Comparison of ENCODE assay signal across 23 cellular contexts in genomic region chr17:74836691-74837467, GRCh38. TPM values are rescaled to one million over a fixed set of nuclear protein-coding genes. Genes with fewer than 3 reads are reported as not detected.
"Had no signal": no experiment of that assay in that cellular context is flagged by ENCODE, and none has a peak within 500 bp of the region (broad histone marks: within the 10 kb centered on the region; RNA-seq: fewer than 3 reads in every experiment).

No MANE protein-coding gene starts in this region.

- H3K4me3 ChIP-seq: adrenal gland, PC-9 had no signal

- H3K27me3 ChIP-seq: adrenal gland had no signal

- H3K4me2 ChIP-seq: PC-9 had no signal

- H3K4me3 Mint-ChIP-seq: activated CD4-positive, alpha-beta T cell treated with anti-CD3 and anti-CD28 coated beads for 36 hours; activated CD8-positive, alpha-beta T cell treated with anti-CD3 and anti-CD28 coated beads for 36 hours; activated naive CD8-positive, alpha-beta T cell treated with anti-CD3 and anti-CD28 coated beads, Interleukin-2, amount 10 ng/mL, durations not matched to agents 7 days and 5 days had no signal

- H3K27ac Mint-ChIP-seq: activated CD4-positive, alpha-beta T cell treated with anti-CD3 and anti-CD28 coated beads for 36 hours; activated CD8-positive, alpha-beta T cell treated with anti-CD3 and anti-CD28 coated beads for 36 hours; activated naive CD8-positive, alpha-beta T cell treated with anti-CD3 and anti-CD28 coated beads, Interleukin-2, amount 10 ng/mL, durations not matched to agents 7 days and 5 days had no signal

- DNase-seq: activated CD4-positive, alpha-beta T cell treated with anti-CD3 and anti-CD28 coated beads for 36 hours; activated CD8-positive, alpha-beta memory T cell treated with anti-CD3 and anti-CD28 coated beads, Interleukin-2, amount 50 U/mL, for 4 hours; activated CD8-positive, alpha-beta T cell treated with anti-CD3 and anti-CD28 coated beads for 36 hours; activated naive CD4-positive, alpha-beta T cell treated with anti-CD3 and anti-CD28 coated beads, Interleukin-2, amount 50 U/mL, for 16 hours; activated naive CD8-positive, alpha-beta T cell treated with anti-CD3 and anti-CD28 coated beads, Interleukin-2, amount 10 ng/mL, durations not matched to agents 7 days and 5 days; adrenal gland; central memory CD4-positive, alpha-beta T cell; Kasumi-1; NCI-H1048; NCI-H146; NCI-H187 treated with DMSO at 0.1 percent for 48 hours; NCI-H2081 treated with DMSO at 0.1 percent for 48 hours; NCI-H446; NCI-H524; PC-9; SHP77 treated with DMSO at 0.1 percent for 48 hours; T-helper 1 cell; WERI-Rb-1 had no signal

- H2AFZ ChIP-seq: PC-9 had no signal

- H3K27ac ChIP-seq: adrenal gland, PC-9, WERI-Rb-1 had no signal

- H3K9me3 Mint-ChIP-seq: activated CD8-positive, alpha-beta T cell treated with anti-CD3 and anti-CD28 coated beads for 36 hours; activated naive CD8-positive, alpha-beta T cell treated with anti-CD3 and anti-CD28 coated beads, Interleukin-2, amount 10 ng/mL, durations not matched to agents 7 days and 5 days had no signal

- ATAC-seq: activated CD4-positive, alpha-beta T cell treated with anti-CD3 and anti-CD28 coated beads for 36 hours; activated CD8-positive, alpha-beta T cell treated with anti-CD3 and anti-CD28 coated beads for 36 hours had no signal

- H3K9me3 ChIP-seq: adrenal gland had no signal

RNA-seq across cellular contexts. Expression of gene GRIN2C, which starts 22.8 kb away (rescaled TPM):
- total RNA-seq: activated CD4-positive, alpha-beta T cell treated with anti-CD3 and anti-CD28 coated beads for 36 hours; activated CD8-positive, alpha-beta T cell treated with anti-CD3 and anti-CD28 coated beads for 36 hours; SK-MEL-5 had no signal

RNA-seq across cellular contexts. Expression of gene FADS6, which starts 56.6 kb away (rescaled TPM):
- total RNA-seq: activated CD4-positive, alpha-beta T cell treated with anti-CD3 and anti-CD28 coated beads for 36 hours; activated CD8-positive, alpha-beta T cell treated with anti-CD3 and anti-CD28 coated beads for 36 hours; activated naive CD8-positive, alpha-beta T cell treated with anti-CD3 and anti-CD28 coated beads, Interleukin-2, amount 10 ng/mL, durations not matched to agents 7 days and 5 days; aorta; bronchial epithelial cell; chondrocyte; PC-9; SK-MEL-5; T-helper 2 cell treated with Interferon-gamma antibody and Interleukin-4, amounts not matched to agents 100 ng/mL and 5 ng/mL, for 36 hours had no signal
